In genomic region chr14:77026930-77027537, GRCh38 we compare ENCODE assay signal across 8 cellular contexts. TPM values are rescaled to one million over a fixed set of nuclear protein-coding genes. Genes with fewer than 3 reads are reported as not detected.
DNase-seq lines count a peak whose midpoint lies in the region; ATAC-seq and TF ChIP-seq lines count a peak whose summit lies in the region.

No MANE protein-coding gene starts in this region.

- H3K4me3 ChIP-seq in H7 (ENCODE audit: insufficient read depth, low read depth, low read length) (peak overlapping the region; percentile 85), NT2/D1 (ENCODE audit: insufficient read length, low read depth) (peak overlapping the region; percentile 82), parathyroid adenoma (ENCODE audit: low read depth, low read length) (peak overlapping the region; percentile 96)

- peak overlapping the region; percentile 100 for H3K27ac ChIP-seq in parathyroid adenoma

- H3K79me2 ChIP-seq in parathyroid adenoma = peaks cover 31% of the 10 kb centered on the region

- H2AFZ ChIP-seq in parathyroid adenoma = peak overlapping the region; percentile 11

- H3K4me1 ChIP-seq in NT2/D1 (ENCODE audit: insufficient read depth, insufficient read length) = peaks cover 13% of the 10 kb centered on the region
- peaks cover 27% of the 10 kb centered on the region for H3K4me1 ChIP-seq in parathyroid adenoma

- H3K36me3 ChIP-seq in H7 (replicated peaks; ENCODE audit: control insufficient read depth, insufficient read depth, low read length) (peaks cover 3% of the 10 kb centered on the region; the same call in 1 of the 2 replicates), NT2/D1 (ENCODE audit: insufficient read depth, insufficient read length, low read length) (peaks cover 15% of the 10 kb centered on the region), parathyroid adenoma (ENCODE audit: control insufficient read depth, insufficient read depth, low read length) (no peaks in the 10 kb centered on the region)

- no peak for ATAC-seq in HG02981 (IDR thresholded peaks at IDR 0.05; ENCODE audit: unreplicated experiment)

- H3K9ac ChIP-seq in NT2/D1 (ENCODE audit: insufficient read length, low read depth) = peak overlapping the region; percentile 88
- peak overlapping the region; percentile 100 for H3K9ac ChIP-seq in parathyroid adenoma

- DNase-seq in EH (ENCODE audit: low read depth) (peak; percentile 58), H7 (peak; percentile 76), NT2/D1 (ENCODE audit: low read depth, low spot score) (no peak), activated gamma-delta T cell (lab: John Stamatoyannopoulos, UW) (peak; percentile 60), germinal center (ENCODE audit: low spot score) (peak; percentile 64), SIG-M5 treated with dmso at 0.1 percent for 504 hours (lab: John Stamatoyannopoulos, UW; ENCODE audit: unreplicated experiment) (no peak)

- H3K4me2 ChIP-seq in parathyroid adenoma (ENCODE audit: low read length) = peak overlapping the region; percentile 98

- H3K9me3 ChIP-seq in NT2/D1 (ENCODE audit: insufficient read depth, low read length) = no peaks in the 10 kb centered on the region
- no peaks in the 10 kb centered on the region for H3K9me3 ChIP-seq in parathyroid adenoma (ENCODE audit: control insufficient read depth, low read length)

- no peaks in the 10 kb centered on the region for H3K27me3 ChIP-seq in H7 (ENCODE audit: control insufficient read depth, insufficient read depth, low read length)
- H3K27me3 ChIP-seq in NT2/D1 (ENCODE audit: insufficient read depth, insufficient read length) = no peaks in the 10 kb centered on the region
- no peaks in the 10 kb centered on the region for H3K27me3 ChIP-seq in parathyroid adenoma (ENCODE audit: control insufficient read depth, insufficient read depth, low read length)

- TF ChIP-seq CTCF in parathyroid adenoma (IDR thresholded peaks at IDR 0.05) = peak; percentile 6

RNA-seq across cellular contexts. Expression of gene IRF2BPL, which starts 1.5 kb away (rescaled TPM):
- total RNA-seq in H7 (2014; rRNA removed; shearing (Covaris generic)) = 142 and 187 TPM in 2 replicates

Comparison
In these comparisons a context has a peak if more than half of its experiments do, and no peak if none do; other contexts are left out.
1. DNase-seq: peak in EH (single experiment), H7 (single experiment), activated gamma-delta T cell (single experiment) and germinal center (single experiment); none in NT2/D1 (single experiment) and SIG-M5 treated with dmso at 0.1 percent for 504 hours (single experiment).
2. Peak in every context shown above with its lines, with median percentiles within 50 percentile points of each other: H3K4me3 ChIP-seq.